In the genomic region with DNA sequence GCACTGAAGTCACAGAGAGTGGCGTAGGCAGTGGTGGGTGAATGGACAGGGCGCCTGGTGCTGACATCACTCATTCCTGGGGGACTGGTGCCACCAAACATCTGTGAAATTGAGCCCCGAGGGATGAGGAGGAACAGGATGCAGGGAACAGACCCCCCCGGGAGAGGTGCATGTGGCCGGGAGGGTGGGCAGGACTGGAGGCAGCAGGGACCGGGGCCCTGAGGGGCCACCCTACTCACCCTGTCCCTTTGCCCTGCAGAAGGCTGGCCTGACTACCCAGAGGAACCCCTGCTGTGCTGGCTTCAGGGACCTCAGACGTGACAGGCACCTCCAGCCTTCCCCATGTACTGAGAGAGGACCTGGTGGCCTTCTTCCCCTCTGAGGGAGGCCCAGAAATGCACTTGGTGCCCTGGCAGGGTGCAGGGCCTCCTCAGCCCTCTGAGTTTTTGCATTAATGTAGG, we compare ENCODE assay signal across 31 cellular contexts. TPM values are rescaled to one million over a fixed set of nuclear protein-coding genes. Genes with fewer than 3 reads are reported as not detected.
"Had no signal": no experiment of that assay in that cellular context is flagged by ENCODE, and none has a peak within 500 bp of the region (broad histone marks: within the 10 kb centered on the region; RNA-seq: fewer than 3 reads in every experiment).

No MANE protein-coding gene starts in this region.

- H3K27me3 ChIP-seq: body of pancreas, cardiac muscle cell, dorsolateral prefrontal cortex, gastrocnemius medialis, suprapubic skin, tibial nerve had no signal

- H3K4me3 ChIP-seq: body of pancreas, cardiac muscle cell, coronary artery, dorsolateral prefrontal cortex, gastrocnemius medialis, lower lobe of right lung, mucosa of descending colon, suprapubic skin, tibial nerve had no signal

- H3K4me3 Mint-ChIP-seq: activated CD4-positive, alpha-beta T cell treated with anti-CD3 and anti-CD28 coated beads for 36 hours; activated CD8-positive, alpha-beta memory T cell treated with anti-CD3 and anti-CD28 coated beads, Interleukin-2, amount 10 ng/mL, durations not matched to agents 7 days and 5 days; activated CD8-positive, alpha-beta T cell treated with anti-CD3 and anti-CD28 coated beads, Interleukin-2, amount 10 ng/mL, durations not matched to agents 7 days and 5 days; activated naive CD4-positive, alpha-beta T cell treated with anti-CD3 and anti-CD28 coated beads, Interleukin-2, amount 50 U/mL, for 24 hours; natural killer cell treated with Interleukin-12 subunit alpha and Interleukin-12 subunit beta and Interleukin-15 and Interleukin-18, amount 100 ng/mL, for 72 hours; stimulated activated memory B cell treated with anti-CD40 and anti-IgM and Interleukin-4, amounts not matched to agents 10 μg/mL and 1 μg/mL and 100 μg/mL, for 72 hours; T-helper 17 cell had no signal

- H3K4me1 Mint-ChIP-seq: activated CD4-positive, alpha-beta T cell treated with anti-CD3 and anti-CD28 coated beads for 36 hours; activated CD8-positive, alpha-beta memory T cell treated with anti-CD3 and anti-CD28 coated beads, Interleukin-2, amount 10 ng/mL, durations not matched to agents 7 days and 5 days; activated naive CD4-positive, alpha-beta T cell treated with anti-CD3 and anti-CD28 coated beads, Interleukin-2, amount 50 U/mL, for 24 hours; stimulated activated memory B cell treated with anti-CD40 and anti-IgM and Interleukin-4, amounts not matched to agents 10 μg/mL and 1 μg/mL and 100 μg/mL, for 72 hours had no signal

- H3K4me1 ChIP-seq: body of pancreas, gastrocnemius medialis, lower lobe of right lung, suprapubic skin, tibial nerve had no signal

- H3K36me3 Mint-ChIP-seq: activated CD8-positive, alpha-beta memory T cell treated with anti-CD3 and anti-CD28 coated beads, Interleukin-2, amount 10 ng/mL, durations not matched to agents 7 days and 5 days; activated naive CD4-positive, alpha-beta T cell treated with anti-CD3 and anti-CD28 coated beads, Interleukin-2, amount 50 U/mL, for 24 hours; natural killer cell treated with Interleukin-12 subunit alpha and Interleukin-12 subunit beta and Interleukin-15 and Interleukin-18, amount 100 ng/mL, for 72 hours; stimulated activated memory B cell treated with anti-CD40 and anti-IgM and Interleukin-4, amounts not matched to agents 10 μg/mL and 1 μg/mL and 100 μg/mL, for 72 hours had no signal

- H3K9me3 Mint-ChIP-seq: activated naive CD4-positive, alpha-beta T cell treated with anti-CD3 and anti-CD28 coated beads, Interleukin-2, amount 50 U/mL, for 24 hours; activated T-helper 2 cell treated with anti-CD3 and anti-CD28 coated beads, Interferon-gamma antibody, Interleukin-2, Interleukin-4, amounts not matched to agents 10 μg/mL and 5 μg/mL and 100 μg/mL, durations not matched to agents 14 hours and 24 hours and 36 hours; natural killer cell treated with Interleukin-12 subunit alpha and Interleukin-12 subunit beta and Interleukin-15 and Interleukin-18, amount 100 ng/mL, for 72 hours; stimulated activated memory B cell treated with anti-CD40 and anti-IgM and Interleukin-4, amounts not matched to agents 10 μg/mL and 1 μg/mL and 100 μg/mL, for 72 hours had no signal

- DNase-seq: activated CD4-positive, alpha-beta T cell treated with anti-CD3 and anti-CD28 coated beads for 36 hours; activated CD4-positive, CD25-positive, alpha-beta regulatory T cell; activated CD8-positive, alpha-beta memory T cell treated with anti-CD3 and anti-CD28 coated beads, Interleukin-2, amount 10 ng/mL, durations not matched to agents 7 days and 5 days; activated CD8-positive, alpha-beta T cell treated with anti-CD3 and anti-CD28 coated beads, Interleukin-2, amount 10 ng/mL, durations not matched to agents 7 days and 5 days; activated T-cell treated with anti-CD3 and anti-CD28 coated beads, Interleukin-2, amount 50 U/mL, for 48 hours; body of pancreas; dorsolateral prefrontal cortex; effector memory CD4-positive, alpha-beta T cell; erythroblast; gastrocnemius medialis; glutamatergic neuron; lower lobe of right lung; mesenchymal stem cell; mucosa of descending colon; retina; small intestine; stimulated activated CD4-positive, alpha-beta T cell treated with anti-CD3 and anti-CD28 coated beads, Interleukin-1b, Interleukin-23, amount 100 ng/mL, for 48 hours; stimulated activated CD4-positive, alpha-beta T cell treated with anti-CD3 and anti-CD28 coated beads, Interleukin-4, amount 100 ng/mL, for 4 hours; stimulated activated CD8-positive, alpha-beta memory T cell treated with anti-CD3 and anti-CD28 coated beads, Interleukin-4, amount 100 ng/mL, for 48 hours; T-helper 17 cell; T1000 had no signal

- H3K27ac ChIP-seq: body of pancreas, cardiac muscle cell, coronary artery, gastrocnemius medialis, lower lobe of right lung, suprapubic skin, tibial nerve had no signal

- H3K9me3 ChIP-seq: body of pancreas, gastrocnemius medialis, lower lobe of right lung, mucosa of descending colon, suprapubic skin, tibial nerve had no signal

- ATAC-seq: activated CD4-positive, alpha-beta T cell treated with anti-CD3 and anti-CD28 coated beads for 36 hours; activated CD8-positive, alpha-beta memory T cell treated with anti-CD3 and anti-CD28 coated beads, Interleukin-2, amount 10 ng/mL, durations not matched to agents 7 days and 5 days; activated CD8-positive, alpha-beta T cell treated with anti-CD3 and anti-CD28 coated beads, Interleukin-2, amount 10 ng/mL, durations not matched to agents 7 days and 5 days; body of pancreas; gastrocnemius medialis; mucosa of descending colon; sciatic nerve; stimulated activated memory B cell treated with anti-CD40 and anti-IgM and Interleukin-4, amounts not matched to agents 10 μg/mL and 1 μg/mL and 100 μg/mL, for 72 hours; T-helper 17 cell had no signal

- H3K27me3 Mint-ChIP-seq: activated CD4-positive, alpha-beta T cell treated with anti-CD3 and anti-CD28 coated beads for 36 hours; activated CD8-positive, alpha-beta memory T cell treated with anti-CD3 and anti-CD28 coated beads, Interleukin-2, amount 10 ng/mL, durations not matched to agents 7 days and 5 days; activated naive CD4-positive, alpha-beta T cell treated with anti-CD3 and anti-CD28 coated beads, Interleukin-2, amount 50 U/mL, for 24 hours; stimulated activated memory B cell treated with anti-CD40 and anti-IgM and Interleukin-4, amounts not matched to agents 10 μg/mL and 1 μg/mL and 100 μg/mL, for 72 hours had no signal

- H3K36me3 ChIP-seq: cardiac muscle cell, gastrocnemius medialis, lower lobe of right lung, suprapubic skin, tibial nerve had no signal

- H3K27ac Mint-ChIP-seq: activated CD4-positive, alpha-beta T cell treated with anti-CD3 and anti-CD28 coated beads for 36 hours; activated CD8-positive, alpha-beta memory T cell treated with anti-CD3 and anti-CD28 coated beads, Interleukin-2, amount 10 ng/mL, durations not matched to agents 7 days and 5 days; activated CD8-positive, alpha-beta T cell treated with anti-CD3 and anti-CD28 coated beads, Interleukin-2, amount 10 ng/mL, durations not matched to agents 7 days and 5 days; activated naive CD4-positive, alpha-beta T cell treated with anti-CD3 and anti-CD28 coated beads, Interleukin-2, amount 50 U/mL, for 24 hours; activated T-helper 2 cell treated with anti-CD3 and anti-CD28 coated beads, Interferon-gamma antibody, Interleukin-2, Interleukin-4, amounts not matched to agents 10 μg/mL and 5 μg/mL and 100 μg/mL, durations not matched to agents 14 hours and 24 hours and 36 hours; natural killer cell treated with Interleukin-12 subunit alpha and Interleukin-12 subunit beta and Interleukin-15 and Interleukin-18, amount 100 ng/mL, for 72 hours; stimulated activated memory B cell treated with anti-CD40 and anti-IgM and Interleukin-4, amounts not matched to agents 10 μg/mL and 1 μg/mL and 100 μg/mL, for 72 hours; T-helper 17 cell had no signal

RNA-seq across cellular contexts. Expression of a gene that starts 25.1 kb away (rescaled TPM):
- total RNA-seq: activated CD4-positive, alpha-beta T cell treated with anti-CD3 and anti-CD28 coated beads for 36 hours; activated CD8-positive, alpha-beta memory T cell treated with anti-CD3 and anti-CD28 coated beads, Interleukin-2, amount 10 ng/mL, durations not matched to agents 7 days and 5 days; activated CD8-positive, alpha-beta T cell treated with anti-CD3 and anti-CD28 coated beads, Interleukin-2, amount 10 ng/mL, durations not matched to agents 7 days and 5 days; activated T-helper 2 cell treated with anti-CD3 and anti-CD28 coated beads, Interferon-gamma antibody, Interleukin-2, Interleukin-4, amounts not matched to agents 10 μg/mL and 5 μg/mL and 100 μg/mL, durations not matched to agents 14 hours and 24 hours and 36 hours; myocyte; natural killer cell treated with Interleukin-12 subunit alpha and Interleukin-12 subunit beta and Interleukin-15 and Interleukin-18, amount 100 ng/mL, for 72 hours; suprapubic skin; T-helper 17 cell had no signal
